ENCODE assay signal across 8 cellular contexts in genomic region chr22:37199839-37200161, GRCh38. TPM values are rescaled to one million over a fixed set of nuclear protein-coding genes. Genes with fewer than 3 reads are reported as not detected.
DNase-seq lines count a peak whose midpoint lies in the region; ATAC-seq and TF ChIP-seq lines count a peak whose summit lies in the region.

No MANE protein-coding gene starts in this region.

- TF ChIP-seq CTCF in activated B cell treated with CpG ODN at 0.5 μM for 24 hours (IDR thresholded peaks at IDR 0.05) (no peak), upper lobe of right lung (IDR thresholded peaks at IDR 0.05) (no peak)

- H3K27ac ChIP-seq in upper lobe of right lung, result peak overlapping the region; percentile 7

- H3K9me3 ChIP-seq in upper lobe of right lung, result no peaks in the 10 kb centered on the region

- H3K4me1 Mint-ChIP-seq in activated naive CD4-positive, alpha-beta T cell treated with anti-CD3 and anti-CD28 coated beads, Interleukin-2, amount 50 U/mL, for 24 hours, result peaks cover 42% of the 10 kb centered on the region
- H3K4me1 Mint-ChIP-seq in activated B cell treated with CpG ODN at 0.5 μM for 24 hours, result peaks cover 28% of the 10 kb centered on the region

- peak overlapping the region; percentile 72 for H3K4me3 ChIP-seq in upper lobe of right lung

- no peak for ATAC-seq in activated B cell treated with CpG ODN at 0.5 μM for 24 hours (ENCODE audit: low read depth)
- peak; percentile 14 for ATAC-seq in left colon
- no peak for ATAC-seq in upper lobe of right lung
- no peak for ATAC-seq in GM19397 (IDR thresholded peaks at IDR 0.05; ENCODE audit: unreplicated experiment)

- H3K36me3 ChIP-seq in upper lobe of right lung, result no peaks in the 10 kb centered on the region

- POLR2A ChIA-PET in activated B cell treated with CpG ODN at 0.5 μM for 24 hours (lab: Charles Lee), result interaction anchor here (0.6 to 5.8 kb wide), 18 partner anchors 9 to 409 kb away, joined by 3 to 98 read pairs (median 7); partner anchors contain the start of genes GGA1 and RAC2

- H3K27me3 ChIP-seq in upper lobe of right lung, result no peaks in the 10 kb centered on the region

- no peaks in the 10 kb centered on the region for H3K27me3 Mint-ChIP-seq in activated naive CD4-positive, alpha-beta T cell treated with anti-CD3 and anti-CD28 coated beads, Interleukin-2, amount 50 U/mL, for 24 hours
- H3K27me3 Mint-ChIP-seq in activated B cell treated with CpG ODN at 0.5 μM for 24 hours, result no peaks in the 10 kb centered on the region

- no peak for DNase-seq in activated naive CD4-positive, alpha-beta T cell treated with anti-CD3 and anti-CD28 coated beads, Interleukin-2, amount 50 U/mL, for 16 hours
- DNase-seq in activated B cell treated with CpG ODN at 0.5 μM for 24 hours, result no peak
- no peak for DNase-seq in left colon
- DNase-seq in upper lobe of right lung, result no peak
- DNase-seq in NCI-H226, result no peak
- DNase-seq in ureter (ENCODE audit: low spot score), result no peak

- no peaks in the 10 kb centered on the region for H3K36me3 Mint-ChIP-seq in activated naive CD4-positive, alpha-beta T cell treated with anti-CD3 and anti-CD28 coated beads, Interleukin-2, amount 50 U/mL, for 24 hours
- peaks cover 1% of the 10 kb centered on the region for H3K36me3 Mint-ChIP-seq in activated B cell treated with CpG ODN at 0.5 μM for 24 hours (ENCODE audit: low read depth)

- peaks cover 32% of the 10 kb centered on the region for H3K4me1 ChIP-seq in upper lobe of right lung

- H3K9me3 Mint-ChIP-seq in activated naive CD4-positive, alpha-beta T cell treated with anti-CD3 and anti-CD28 coated beads, Interleukin-2, amount 50 U/mL, for 24 hours, result no peaks in the 10 kb centered on the region
- H3K9me3 Mint-ChIP-seq in activated B cell treated with CpG ODN at 0.5 μM for 24 hours, result no peaks in the 10 kb centered on the region

- H3K27ac Mint-ChIP-seq in activated naive CD4-positive, alpha-beta T cell treated with anti-CD3 and anti-CD28 coated beads, Interleukin-2, amount 50 U/mL, for 24 hours, result no peak overlapping the region
- H3K27ac Mint-ChIP-seq in activated B cell treated with CpG ODN at 0.5 μM for 24 hours, result peak overlapping the region; percentile 94

- peak overlapping the region; percentile 89 for H3K4me3 Mint-ChIP-seq in activated naive CD4-positive, alpha-beta T cell treated with anti-CD3 and anti-CD28 coated beads, Interleukin-2, amount 50 U/mL, for 24 hours
- H3K4me3 Mint-ChIP-seq in activated B cell treated with CpG ODN at 0.5 μM for 24 hours, result peak overlapping the region; percentile 87

- CTCF ChIA-PET in activated B cell treated with CpG ODN at 0.5 μM for 24 hours (lab: Charles Lee), result interaction anchor here (0.7 to 4.4 kb wide), 23 partner anchors 17 to 424 kb away, joined by 3 to 64 read pairs (median 5); partner anchors contain the start of genes IFT27, NCF4 and RAC2

- intact Hi-C loops in activated B cell treated with CpG ODN at 0.5 μM for 24 hours (cut with micrococcal nuclease), result loop anchor here (1.0 to 10.0 kb wide), 10 partner anchors 19 to 655 kb away; partner anchors contain the start of genes KCTD17, NCF4 and RAC2
- intact Hi-C loops in left colon (cut with DNase I, micrococcal nuclease), result loop anchor here in 1 of 2 donors (5.0 kb wide), 1 partner anchor 32 kb away; no protein-coding TSS in a partner anchor
- intact Hi-C loops in upper lobe of right lung (cut with DNase I), result loop anchor here (5.0 kb wide), 1 partner anchor 122 kb away; no protein-coding TSS in a partner anchor

RNA-seq across cellular contexts. Expression of gene C1QTNF6, which starts 11.8 kb away (rescaled TPM):
- 5.2 and 8.2 TPM in 2 replicates for total RNA-seq in activated B cell treated with CpG ODN at 0.5 μM for 24 hours
- total RNA-seq in left colon, result 10 to 100 TPM in 1 of 2 donors, 1 to 10 TPM in 1; 9.9 to 14.2 TPM
- total RNA-seq in upper lobe of right lung, result 6.1 TPM
- 9.4 TPM for total RNA-seq in ureter

RNA-seq across cellular contexts. Expression of gene SSTR3, which starts 12.5 kb away (rescaled TPM):
- 1.7 and 1.8 TPM in 2 replicates for total RNA-seq in activated B cell treated with CpG ODN at 0.5 μM for 24 hours
- under 1 TPM in 1 of 2 donors, not detected in 1; 0.17 TPM for total RNA-seq in left colon
- not detected for total RNA-seq in upper lobe of right lung
- total RNA-seq in ureter, result not detected

RNA-seq across cellular contexts. Expression of gene RAC2, which starts 44.3 kb away (rescaled TPM):
- total RNA-seq in activated B cell treated with CpG ODN at 0.5 μM for 24 hours, result 518 and 557 TPM in 2 replicates
- total RNA-seq in left colon, result 10 to 100 TPM; 20.9 to 22.6 TPM
- 107 TPM for total RNA-seq in upper lobe of right lung
- total RNA-seq in ureter, result 30.4 TPM

RNA-seq across cellular contexts. Expression of gene IL2RB, which starts 50.1 kb away (rescaled TPM):
- total RNA-seq in activated B cell treated with CpG ODN at 0.5 μM for 24 hours (11.0 and 12.7 TPM in 2 replicates), left colon (1 to 10 TPM; 2.9 to 7.0 TPM), upper lobe of right lung (10.6 TPM), ureter (7.5 TPM)
